In the genomic region with DNA sequence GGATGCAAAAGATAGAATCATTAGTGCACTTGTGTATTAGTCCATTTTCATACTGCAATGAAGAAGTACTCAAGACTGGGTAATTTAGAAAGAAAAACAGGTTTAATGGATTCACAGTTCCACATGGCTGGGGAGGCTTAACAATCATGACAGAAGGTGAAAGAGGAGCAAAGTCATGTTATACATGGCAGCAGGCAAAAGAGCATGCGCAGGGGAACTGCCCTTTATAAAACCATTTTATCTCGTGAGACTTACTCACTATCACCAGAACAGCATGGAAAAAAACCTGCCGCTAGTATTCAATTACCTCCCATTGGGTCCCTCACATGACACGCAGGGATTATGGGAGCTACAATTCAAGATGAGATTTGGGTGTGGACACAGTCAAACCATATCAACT, we compare ENCODE assay signal across 7 cellular contexts.
"Had no signal": no experiment of that assay in that cellular context is flagged by ENCODE, and none has a peak within 500 bp of the region (broad histone marks: within the 10 kb centered on the region; RNA-seq: fewer than 3 reads in every experiment).

No MANE protein-coding gene starts in this region.

- H3K27ac ChIP-seq: HL-60, KMS-11 had no signal

- H3K4me2 ChIP-seq: KMS-11 had no signal

- FAIRE-seq: HepG2, HTR-8/SVneo had no signal

- DNase-seq: IMR-90, KBM-7, KG1 had no signal

- ATAC-seq: HepG2 had no signal

- H3K9ac ChIP-seq: KMS-11 had no signal
